In genomic region chr4:148444296-148445070, GRCh38 we compare ENCODE assay signal across 8 cellular contexts. TPM values are rescaled to one million over a fixed set of nuclear protein-coding genes. Genes with fewer than 3 reads are reported as not detected.
A peak's percentile ranks its signal among the peaks of the same experiment; 100 is the strongest.
DNase-seq lines count a peak whose midpoint lies in the region; ATAC-seq, FAIRE-seq and TF ChIP-seq lines count a peak whose summit lies in the region.

No MANE protein-coding gene starts in this region.

- H3K9me3 ChIP-seq in endodermal cell (ENCODE audit: control insufficient read depth, low read length) (no peaks in the 10 kb centered on the region), muscle layer of colon (ENCODE audit: low read length) (no peaks in the 10 kb centered on the region)

- peaks cover 86% of the 10 kb centered on the region for H3K27me3 Mint-ChIP-seq in endodermal cell (ENCODE audit: insufficient read depth)

- peak; percentile 69 for DNase-seq in Right ventricle myocardium inferior (ENCODE audit: missing footprints)
- no peak for DNase-seq in cardiac septum (ENCODE audit: low spot score)
- DNase-seq in activated CD8-positive, alpha-beta memory T cell treated with anti-CD3 and anti-CD28 coated beads for 24 hours, result peak; percentile 84
- peak; percentile 81 for DNase-seq in endodermal cell
- DNase-seq in stimulated activated effector memory CD8-positive, alpha-beta T cell treated with anti-CD3 and anti-CD28 coated beads, Interleukin-12 subunit alpha, Interleukin-12 subunit beta, amount 100 ng/mL, for 72 hours (ENCODE audit: low spot score in 2 of 2), result peak; percentile 27 to 68
- no peak for DNase-seq in H54 (ENCODE audit: insufficient read length, low spot score)

- peak overlapping the region; percentile 88 for H3K4me3 ChIP-seq in endodermal cell (ENCODE audit: low read length)
- peak overlapping the region; percentile 98 to 99 for H3K4me3 ChIP-seq in muscle layer of colon (ENCODE audit: low read depth in 1 of 2, low read length in 2 of 2)

- peak; percentile 1 for ATAC-seq in Right ventricle myocardium inferior
- ATAC-seq in stimulated activated effector memory CD8-positive, alpha-beta T cell treated with anti-CD3 and anti-CD28 coated beads, Interleukin-12 subunit alpha, Interleukin-12 subunit beta, amount 100 ng/mL, for 72 hours, result no peak
- no peak for ATAC-seq in HG03520 (IDR thresholded peaks at IDR 0.05; ENCODE audit: unreplicated experiment)

- H3K4me3 Mint-ChIP-seq in endodermal cell, result peak overlapping the region; percentile 77
- peak overlapping the region; percentile 97 for H3K4me3 Mint-ChIP-seq in stimulated activated effector memory CD8-positive, alpha-beta T cell treated with anti-CD3 and anti-CD28 coated beads, Interleukin-12 subunit alpha, Interleukin-12 subunit beta, amount 100 ng/mL, for 72 hours

- no peak overlapping the region for H3K27ac Mint-ChIP-seq in endodermal cell
- H3K27ac Mint-ChIP-seq in stimulated activated effector memory CD8-positive, alpha-beta T cell treated with anti-CD3 and anti-CD28 coated beads, Interleukin-12 subunit alpha, Interleukin-12 subunit beta, amount 100 ng/mL, for 72 hours, result peak overlapping the region; percentile 94

- no peak for TF ChIP-seq POLR2A in H54 (IDR thresholded peaks at IDR 0.05; ENCODE audit: low read depth, low read length)

- H3K27me3 ChIP-seq in endodermal cell (ENCODE audit: control insufficient read depth, insufficient read depth, low read length, poor library complexity, severe bottlenecking) (peaks cover 85% of the 10 kb centered on the region), muscle layer of colon (ENCODE audit: control insufficient read depth in 1 of 2, insufficient read depth in 2 of 2, low read length in 2 of 2) (no peaks in the 10 kb centered on the region)

- H3K9me3 Mint-ChIP-seq in endodermal cell, result no peaks in the 10 kb centered on the region
- no peaks in the 10 kb centered on the region for H3K9me3 Mint-ChIP-seq in stimulated activated effector memory CD8-positive, alpha-beta T cell treated with anti-CD3 and anti-CD28 coated beads, Interleukin-12 subunit alpha, Interleukin-12 subunit beta, amount 100 ng/mL, for 72 hours

- H3K27ac ChIP-seq in endodermal cell (ENCODE audit: low read depth, low read length), result no peak overlapping the region
- peak overlapping the region; percentile 77 for H3K27ac ChIP-seq in muscle layer of colon (ENCODE audit: low read depth, low read length)

- 0 to 3% methylated on average over 21 to 89 of the region's 89 CpGs for WGBS in endodermal cell (ENCODE audit: insufficient coverage in 1 of 2, insufficient read length in 1 of 2), 2 experiments

- no peaks in the 10 kb centered on the region for H3K36me3 Mint-ChIP-seq in endodermal cell (ENCODE audit: low read depth)
- H3K36me3 Mint-ChIP-seq in stimulated activated effector memory CD8-positive, alpha-beta T cell treated with anti-CD3 and anti-CD28 coated beads, Interleukin-12 subunit alpha, Interleukin-12 subunit beta, amount 100 ng/mL, for 72 hours, result peaks cover 27% of the 10 kb centered on the region

- no peak for TF ChIP-seq CTCF in endodermal cell (conservative IDR thresholded peaks at IDR 0.05)

- H3K4me1 ChIP-seq in endodermal cell (ENCODE audit: control insufficient read depth, insufficient read depth, low read length) (no peaks in the 10 kb centered on the region), muscle layer of colon (ENCODE audit: insufficient read depth, low read length) (peaks cover 18% of the 10 kb centered on the region)

- H3K36me3 ChIP-seq in endodermal cell (ENCODE audit: control insufficient read depth, insufficient read depth, low read length) (no peaks in the 10 kb centered on the region), muscle layer of colon (ENCODE audit: insufficient read depth, low read length) (no peaks in the 10 kb centered on the region)

- no peak overlapping the region for H3K9ac ChIP-seq in endodermal cell (ENCODE audit: extremely low read depth, low read length, poor library complexity, severe bottlenecking)
- peak overlapping the region; percentile 98 for H3K9ac ChIP-seq in muscle layer of colon (ENCODE audit: low read length)

- intact Hi-C loops in Right ventricle myocardium inferior (cut with DNase I), result loop anchor here (2.0 to 10.0 kb wide), 6 partner anchors 67 to 520 kb away; no protein-coding TSS in a partner anchor
- intact Hi-C loops in cardiac septum (cut with DNase I), result loop anchor here (5.0 to 10.0 kb wide), 4 partner anchors 100 to 382 kb away; no protein-coding TSS in a partner anchor

- peaks cover 10% of the 10 kb centered on the region for H3K4me1 Mint-ChIP-seq in endodermal cell
- peaks cover 22% of the 10 kb centered on the region for H3K4me1 Mint-ChIP-seq in stimulated activated effector memory CD8-positive, alpha-beta T cell treated with anti-CD3 and anti-CD28 coated beads, Interleukin-12 subunit alpha, Interleukin-12 subunit beta, amount 100 ng/mL, for 72 hours

- no peak for FAIRE-seq in H54 (lab: Jason Lieb, UNC)

RNA-seq across cellular contexts. Expression of gene NR3C2, which starts 2.3 kb away (rescaled TPM):
- total RNA-seq in Right ventricle myocardium inferior, result 23.6 TPM
- 17.3 TPM for total RNA-seq in cardiac septum
- under 1 TPM; 0.44 to 0.82 TPM for total RNA-seq in endodermal cell
- polyA plus RNA-seq in endodermal cell (2013, experiment 1 of 2), result 0.25 TPM
- 0.21 TPM for polyA plus RNA-seq in endodermal cell (2013, experiment 2 of 2)

Comparison
In these comparisons a context has a peak if more than half of its experiments do, and no peak if none do; other contexts are left out.
1. DNase-seq: peak in Right ventricle myocardium inferior (single experiment), activated CD8-positive, alpha-beta memory T cell treated with anti-CD3 and anti-CD28 coated beads for 24 hours (single experiment), endodermal cell (single experiment) and stimulated activated effector memory CD8-positive, alpha-beta T cell treated with anti-CD3 and anti-CD28 coated beads, Interleukin-12 subunit alpha, Interleukin-12 subunit beta, amount 100 ng/mL, for 72 hours (2 of 2); none in cardiac septum (single experiment) and H54 (single experiment).
2. RNA of gene NR3C2, which starts 2.3 kb away (total RNA-seq): 23.6 TPM in Right ventricle myocardium inferior (single experiment) and 17.3 TPM in cardiac septum (single experiment); 0.44 to 0.82 TPM in endodermal cell; every median in the first group is over 10 times any median in the second.